Comparison of ENCODE assay signal across 1 cellular context in the genomic region with DNA sequence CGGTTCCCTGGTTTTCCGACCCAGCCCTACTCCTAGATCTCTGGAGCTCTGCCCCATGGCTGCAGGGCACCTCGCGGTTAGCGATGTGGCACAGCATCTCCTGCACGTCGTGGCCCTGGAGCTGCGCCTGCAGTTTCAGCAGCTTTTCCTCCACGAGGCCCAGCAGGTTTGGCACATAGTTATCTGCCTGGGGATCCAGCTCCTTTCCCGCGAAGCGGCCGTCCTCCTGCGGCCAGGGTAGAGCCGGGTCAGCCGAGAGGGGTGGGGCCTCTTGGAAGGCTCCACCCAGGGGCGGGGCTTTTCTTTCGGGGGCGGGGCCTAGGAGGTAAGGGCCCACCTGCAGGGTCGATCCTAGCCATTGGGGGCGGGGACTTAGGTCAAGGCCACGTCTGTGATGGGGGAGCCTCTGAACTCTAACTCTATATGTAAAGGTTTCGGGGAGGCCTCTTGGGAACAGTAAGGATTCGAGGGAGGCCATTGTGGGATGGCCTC.
TF ChIP-seq lines count a peak whose summit lies in the region.

No MANE protein-coding gene starts in this region.

TF ChIP-seq in GM23338, 12 proteins besides CTCF, POLR2A, EP300 and RAD21:
- TF ChIP-seq, protein P1, sequence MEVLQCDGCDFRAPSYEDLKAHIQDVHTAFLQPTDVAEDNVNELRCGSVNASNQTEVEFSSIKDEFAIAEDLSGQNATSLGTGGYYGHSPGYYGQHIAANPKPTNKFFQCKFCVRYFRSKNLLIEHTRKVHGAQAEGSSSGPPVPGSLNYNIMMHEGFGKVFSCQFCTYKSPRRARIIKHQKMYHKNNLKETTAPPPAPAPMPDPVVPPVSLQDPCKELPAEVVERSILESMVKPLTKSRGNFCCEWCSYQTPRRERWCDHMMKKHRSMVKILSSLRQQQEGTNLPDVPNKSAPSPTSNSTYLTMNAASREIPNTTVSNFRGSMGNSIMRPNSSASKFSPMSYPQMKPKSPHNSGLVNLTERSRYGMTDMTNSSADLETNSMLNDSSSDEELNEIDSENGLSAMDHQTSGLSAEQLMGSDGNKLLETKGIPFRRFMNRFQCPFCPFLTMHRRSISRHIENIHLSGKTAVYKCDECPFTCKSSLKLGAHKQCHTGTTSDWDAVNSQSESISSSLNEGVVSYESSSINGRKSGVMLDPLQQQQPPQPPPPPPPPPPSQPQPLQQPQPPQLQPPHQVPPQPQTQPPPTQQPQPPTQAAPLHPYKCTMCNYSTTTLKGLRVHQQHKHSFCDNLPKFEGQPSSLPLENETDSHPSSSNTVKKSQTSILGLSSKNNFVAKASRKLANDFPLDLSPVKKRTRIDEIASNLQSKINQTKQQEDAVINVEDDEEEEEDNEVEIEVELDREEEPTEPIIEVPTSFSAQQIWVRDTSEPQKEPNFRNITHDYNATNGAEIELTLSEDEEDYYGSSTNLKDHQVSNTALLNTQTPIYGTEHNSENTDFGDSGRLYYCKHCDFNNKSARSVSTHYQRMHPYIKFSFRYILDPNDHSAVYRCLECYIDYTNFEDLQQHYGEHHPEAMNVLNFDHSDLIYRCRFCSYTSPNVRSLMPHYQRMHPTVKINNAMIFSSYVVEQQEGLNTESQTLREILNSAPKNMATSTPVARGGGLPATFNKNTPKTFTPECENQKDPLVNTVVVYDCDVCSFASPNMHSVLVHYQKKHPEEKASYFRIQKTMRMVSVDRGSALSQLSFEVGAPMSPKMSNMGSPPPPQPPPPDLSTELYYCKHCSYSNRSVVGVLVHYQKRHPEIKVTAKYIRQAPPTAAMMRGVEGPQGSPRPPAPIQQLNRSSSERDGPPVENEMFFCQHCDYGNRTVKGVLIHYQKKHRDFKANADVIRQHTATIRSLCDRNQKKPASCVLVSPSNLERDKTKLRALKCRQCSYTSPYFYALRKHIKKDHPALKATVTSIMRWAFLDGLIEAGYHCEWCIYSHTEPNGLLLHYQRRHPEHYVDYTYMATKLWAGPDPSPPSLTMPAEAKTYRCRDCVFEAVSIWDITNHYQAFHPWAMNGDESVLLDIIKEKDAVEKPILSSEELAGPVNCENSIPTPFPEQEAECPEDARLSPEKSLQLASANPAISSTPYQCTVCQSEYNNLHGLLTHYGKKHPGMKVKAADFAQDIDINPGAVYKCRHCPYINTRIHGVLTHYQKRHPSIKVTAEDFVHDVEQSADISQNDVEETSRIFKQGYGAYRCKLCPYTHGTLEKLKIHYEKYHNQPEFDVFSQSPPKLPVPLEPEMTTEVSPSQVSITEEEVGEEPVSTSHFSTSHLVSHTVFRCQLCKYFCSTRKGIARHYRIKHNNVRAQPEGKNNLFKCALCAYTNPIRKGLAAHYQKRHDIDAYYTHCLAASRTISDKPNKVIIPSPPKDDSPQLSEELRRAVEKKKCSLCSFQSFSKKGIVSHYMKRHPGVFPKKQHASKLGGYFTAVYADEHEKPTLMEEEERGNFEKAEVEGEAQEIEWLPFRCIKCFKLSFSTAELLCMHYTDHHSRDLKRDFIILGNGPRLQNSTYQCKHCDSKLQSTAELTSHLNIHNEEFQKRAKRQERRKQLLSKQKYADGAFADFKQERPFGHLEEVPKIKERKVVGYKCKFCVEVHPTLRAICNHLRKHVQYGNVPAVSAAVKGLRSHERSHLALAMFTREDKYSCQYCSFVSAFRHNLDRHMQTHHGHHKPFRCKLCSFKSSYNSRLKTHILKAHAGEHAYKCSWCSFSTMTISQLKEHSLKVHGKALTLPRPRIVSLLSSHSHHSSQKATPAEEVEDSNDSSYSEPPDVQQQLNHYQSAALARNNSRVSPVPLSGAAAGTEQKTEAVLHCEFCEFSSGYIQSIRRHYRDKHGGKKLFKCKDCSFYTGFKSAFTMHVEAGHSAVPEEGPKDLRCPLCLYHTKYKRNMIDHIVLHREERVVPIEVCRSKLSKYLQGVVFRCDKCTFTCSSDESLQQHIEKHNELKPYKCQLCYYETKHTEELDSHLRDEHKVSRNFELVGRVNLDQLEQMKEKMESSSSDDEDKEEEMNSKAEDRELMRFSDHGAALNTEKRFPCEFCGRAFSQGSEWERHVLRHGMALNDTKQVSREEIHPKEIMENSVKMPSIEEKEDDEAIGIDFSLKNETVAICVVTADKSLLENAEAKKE (CRISPR knock-in tag; IDR thresholded peaks at IDR 0.05): no peak
- TF ChIP-seq POLR2AphosphoS5 (IDR thresholded peaks at IDR 0.05; ENCODE audit: low read depth): peak; percentile 48
- no peak for TF ChIP-seq CREB1 (CRISPR knock-in tag; IDR thresholded peaks at IDR 0.05; ENCODE audit: low read depth)
- no peak for TF ChIP-seq NANOG (IDR thresholded peaks at IDR 0.05; ENCODE audit: borderline replicate concordance)
TF ChIP-seq in GM23338: peak in this region for 1.
